In the genomic region with DNA sequence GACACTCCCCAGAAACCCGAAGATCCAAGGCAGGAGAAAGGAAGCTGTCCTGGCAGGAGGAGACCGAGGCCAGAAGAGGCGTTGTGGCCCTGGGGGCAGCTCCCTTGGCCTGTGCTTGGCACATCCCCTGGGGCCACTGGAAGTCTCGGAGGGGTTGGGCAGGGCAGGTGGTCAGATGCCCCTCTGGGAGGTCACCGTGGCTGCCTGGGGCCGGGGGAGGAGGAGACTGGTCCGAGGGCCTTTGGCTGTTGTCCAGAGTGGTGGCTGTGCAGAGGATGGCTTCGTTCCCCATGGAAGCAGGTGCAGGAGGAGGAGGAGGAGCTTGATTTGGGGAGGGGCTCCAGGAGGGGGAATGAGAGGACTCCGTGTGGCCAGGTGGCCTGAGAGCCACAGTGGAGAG, we compare ENCODE assay signal across 20 cellular contexts.
"Had no signal": no experiment of that assay in that cellular context is flagged by ENCODE, and none has a peak within 500 bp of the region (broad histone marks: within the 10 kb centered on the region; RNA-seq: fewer than 3 reads in every experiment).

No MANE protein-coding gene starts in this region.

- H3K9ac ChIP-seq: parathyroid adenoma had no signal

- H3K4me1 ChIP-seq: colonic mucosa had no signal

- H3K4me3 ChIP-seq: colonic mucosa, esophagus squamous epithelium, hepatocyte, sigmoid colon, spleen, upper lobe of right lung had no signal

- DNase-seq: activated CD4-positive, alpha-beta T cell treated with anti-CD3 and anti-CD28 coated beads, Interleukin-2, amount 50 U/mL, for 1 hour; activated CD4-positive, CD25-positive, alpha-beta regulatory T cell; activated CD8-positive, alpha-beta memory T cell treated with anti-CD3 and anti-CD28 coated beads for 24 hours; activated gamma-delta T cell treated with Interleukin-2 at 50 U/mL for 16 hours; activated naive CD8-positive, alpha-beta T cell treated with anti-CD3 and anti-CD28 coated beads, Interleukin-2, amount 10 ng/mL, durations not matched to agents 7 days and 5 days; central memory CD4-positive, alpha-beta T cell; colonic mucosa; effector CD4-positive, alpha-beta T cell; esophagus squamous epithelium; midbrain; naive B cell; sigmoid colon; spleen; stimulated activated naive CD8-positive, alpha-beta T cell treated with anti-CD3 and anti-CD28 coated beads, Interleukin-15, amount 100 ng/mL, for 72 hours; upper lobe of right lung had no signal

- H3K27me3 ChIP-seq: colonic mucosa, hepatocyte had no signal

- H3K4me2 ChIP-seq: hepatocyte had no signal

- H3K36me3 ChIP-seq: colonic mucosa, esophagus squamous epithelium, neutrophil, sigmoid colon, spleen, upper lobe of right lung had no signal

- H3K79me2 ChIP-seq: parathyroid adenoma had no signal

- FAIRE-seq: endothelial cell of umbilical vein, keratinocyte had no signal

- H3K9me3 ChIP-seq: colonic mucosa, neutrophil, upper lobe of right lung had no signal

- H3K27ac ChIP-seq: colonic mucosa, esophagus squamous epithelium, hepatocyte, neutrophil, parathyroid adenoma, sigmoid colon, spleen, upper lobe of right lung had no signal

- H2AFZ ChIP-seq: hepatocyte, parathyroid adenoma had no signal
